8 cellular contexts compared by ENCODE assay signal in genomic region chr16:740764-741505, GRCh38. TPM values are rescaled to one million over a fixed set of nuclear protein-coding genes. Genes with fewer than 3 reads are reported as not detected.
DNase-seq lines count a peak whose midpoint lies in the region; ATAC-seq and TF ChIP-seq lines count a peak whose summit lies in the region.

Gene CIAO3, minus strand, starts transcription at chr16:740997. Its CDS starts 12 bp downstream, at chr16:740985.

- no peak within 1 kb of the TSS for H4K8ac ChIP-seq in mesendoderm (ENCODE audit: low read depth, low read length)

- H2BK15ac ChIP-seq in mesendoderm (replicated peaks; ENCODE audit: low read depth), result no peak within 1 kb of the TSS

- peak within 1 kb of the TSS; percentile 81 to 85 for H3K4me3 Mint-ChIP-seq in CD14-positive monocyte
- H3K4me3 Mint-ChIP-seq in effector memory CD8-positive, alpha-beta T cell, result peak within 1 kb of the TSS; percentile 73 to 76

- H3K79me1 ChIP-seq in mesendoderm (ENCODE audit: low read length), result no peaks in the 10 kb centered on the region

- H3K27me3 ChIP-seq in mesendoderm (ENCODE audit: insufficient read depth, low read length, poor library complexity), result no peaks in the 10 kb centered on the region

- ATAC-seq in GM19372 (IDR thresholded peaks at IDR 0.05; ENCODE audit: low read depth, unreplicated experiment) (peak; percentile 77), HG03565 (IDR thresholded peaks at IDR 0.05; ENCODE audit: unreplicated experiment) (peak; percentile 70)
- peak; percentile 93 for ATAC-seq in effector memory CD8-positive, alpha-beta T cell (replicated peaks)

- peak within 1 kb of the TSS in 3 of 7 donors; percentile 23 to 82 (median 63) for H3K27ac Mint-ChIP-seq in CD14-positive monocyte
- H3K27ac Mint-ChIP-seq in effector memory CD8-positive, alpha-beta T cell, result peak within 1 kb of the TSS; percentile 46 to 51

- H3K9me3 Mint-ChIP-seq in CD14-positive monocyte, result no peaks in the 10 kb centered on the region
- no peaks in the 10 kb centered on the region for H3K9me3 Mint-ChIP-seq in effector memory CD8-positive, alpha-beta T cell

- DNase-seq in CD14-positive monocyte (ENCODE audit: low spot score) (peak; percentile 90), NK-92 (lab: John Stamatoyannopoulos, UW; ENCODE audit: unreplicated experiment) (peak; percentile 53), mesendoderm (peak; percentile 95)
- DNase-seq in effector memory CD8-positive, alpha-beta T cell, result peak; percentile 87 to 92 (median 92)
- DNase-seq in stimulated activated CD8-positive, alpha-beta memory T cell treated with anti-CD3 and anti-CD28 coated beads, Interleukin-15, amount 100 ng/mL, for 1 hour (ENCODE audit: low read depth), result peak; percentile 81

- H3K9ac ChIP-seq in mesendoderm (ENCODE audit: low read length), result peak within 1 kb of the TSS; percentile 88

- peak within 1 kb of the TSS; percentile 85 for H3K18ac ChIP-seq in mesendoderm (ENCODE audit: low read length)

- peaks cover 22 to 36% of the 10 kb centered on the region in 2 donors for H3K36me3 Mint-ChIP-seq in CD14-positive monocyte
- peaks cover 27% of the 10 kb centered on the region for H3K36me3 Mint-ChIP-seq in effector memory CD8-positive, alpha-beta T cell (ENCODE audit: insufficient read depth)

- no peaks in the 10 kb centered on the region for H3K36me3 ChIP-seq in mesendoderm (ENCODE audit: control insufficient read depth, insufficient read depth, low read length)

- H3K79me2 ChIP-seq in mesendoderm (ENCODE audit: control insufficient read depth, insufficient read depth, low read length), result no peaks in the 10 kb centered on the region

- peak within 1 kb of the TSS; percentile 75 for H3K4me2 ChIP-seq in mesendoderm (ENCODE audit: low read length)

- H3K23ac ChIP-seq in mesendoderm (ENCODE audit: low read length), result peak within 1 kb of the TSS; percentile 29

- CTCF ChIA-PET in activated CD8-positive, alpha-beta memory T cell treated with anti-CD3 and anti-CD28 coated beads for 36 hours (lab: Charles Lee), result interaction anchor here (0.6 to 5.2 kb wide), 9 partner anchors 11 to 775 kb away, joined by 3 to 17 read pairs (median 6); partner anchors contain the start of genes ANTKMT, CCDC78, HAGHL and METRN

- H3K4me1 Mint-ChIP-seq in CD14-positive monocyte, result peaks cover 16% of the 10 kb centered on the region
- H3K4me1 Mint-ChIP-seq in effector memory CD8-positive, alpha-beta T cell (ENCODE audit: low read depth in 2 of 2), result peaks cover 0 to 3% of the 10 kb centered on the region in 2 donors

- H3K4me3 ChIP-seq in mesendoderm (ENCODE audit: low read length), result peak within 1 kb of the TSS; percentile 64

- H3K4me1 ChIP-seq in mesendoderm (ENCODE audit: control insufficient read depth, low read depth, low read length), result no peaks in the 10 kb centered on the region

- no peak within 1 kb of the TSS for H2BK120ac ChIP-seq in mesendoderm (ENCODE audit: low read depth, low read length)

- no peak within 1 kb of the TSS for H2AK5ac ChIP-seq in mesendoderm (ENCODE audit: low read length)

- no peak within 1 kb of the TSS for H3K27ac ChIP-seq in mesendoderm (ENCODE audit: low read depth, low read length)

- no peak within 1 kb of the TSS for H4K5ac ChIP-seq in mesendoderm (ENCODE audit: low read length)

- TF ChIP-seq CTCF in CD14-positive monocyte (IDR thresholded peaks at IDR 0.05), result peak; percentile 98

- intact Hi-C loops in CD14-positive monocyte (cut with micrococcal nuclease), result no loop called here

- H3K56ac ChIP-seq in mesendoderm (ENCODE audit: low read length), result peak within 1 kb of the TSS; percentile 92

- POLR2A ChIA-PET in activated CD8-positive, alpha-beta memory T cell treated with anti-CD3 and anti-CD28 coated beads for 36 hours (lab: Charles Lee), result interaction anchor here (0.8 to 1.2 kb wide), 3 partner anchors 13 to 20 kb away, joined by 3 read pairs; partner anchors contain the start of gene ANTKMT

- no CpG with 5 or more reads among the region's 79 CpGs for WGBS in mesendoderm (ENCODE audit: extremely low coverage, insufficient coverage, low lambda C conversion rate)

- peak within 1 kb of the TSS; percentile 96 for H3K4ac ChIP-seq in mesendoderm (ENCODE audit: low read depth, low read length)

- peaks cover 0 to 1% (median 0%) of the 10 kb centered on the region in 3 donors for H3K27me3 Mint-ChIP-seq in CD14-positive monocyte (ENCODE audit: low read depth in 3 of 3)
- H3K27me3 Mint-ChIP-seq in effector memory CD8-positive, alpha-beta T cell, result no peaks in the 10 kb centered on the region

- no peak within 1 kb of the TSS for H2BK5ac ChIP-seq in mesendoderm (ENCODE audit: low read length)

RNA-seq across cellular contexts. Expression of gene CIAO3, which starts in this region (rescaled TPM):
- 10 to 100 TPM in 1 of 2 donors, 1 to 10 TPM in 1; 8.6 to 11.8 TPM for polyA plus RNA-seq in CD14-positive monocyte
- 10 to 100 TPM; 33.4 to 34.5 TPM for total RNA-seq in activated CD8-positive, alpha-beta memory T cell treated with anti-CD3 and anti-CD28 coated beads for 36 hours
- 10.0 TPM for polyA plus RNA-seq in mesendoderm (2013, experiment 1 of 2)
- polyA plus RNA-seq in mesendoderm (2013, experiment 2 of 2), result 9.5 TPM
